ENCODE assay signal across 27 cellular contexts in the genomic region with DNA sequence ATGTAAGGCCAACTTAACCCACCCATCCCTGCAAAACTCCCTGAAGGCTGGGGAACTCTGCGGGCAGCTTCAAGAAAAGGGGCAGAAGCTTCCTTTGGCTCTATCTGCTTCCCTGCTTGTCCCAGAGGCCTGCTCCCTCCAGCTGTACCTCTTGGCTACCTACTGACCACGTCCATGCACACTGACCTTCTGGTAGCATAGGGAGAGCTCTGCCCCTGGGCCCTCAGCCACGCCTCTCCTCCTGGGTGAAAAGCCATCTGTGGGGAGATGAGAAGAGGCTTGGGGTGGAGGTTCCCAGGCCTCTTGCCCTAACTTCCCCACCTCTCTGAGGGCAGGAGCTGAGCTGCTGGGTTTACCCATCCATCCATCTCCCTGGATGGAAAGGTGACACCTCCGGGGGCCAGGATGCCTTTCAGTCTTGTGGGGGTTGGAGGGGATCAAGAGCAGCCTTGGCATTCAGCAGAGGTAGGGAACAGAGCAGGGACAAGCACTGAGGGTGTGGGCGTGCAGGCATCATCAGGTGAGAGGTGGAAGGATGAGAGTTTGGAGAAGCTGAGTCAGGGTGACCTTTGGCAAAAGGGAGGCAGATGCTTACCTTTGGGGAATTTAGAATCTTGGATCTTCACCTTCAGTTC. TPM values are rescaled to one million over a fixed set of nuclear protein-coding genes. Genes with fewer than 3 reads are reported as not detected.
DNase-seq lines count a peak whose midpoint lies in the region; ATAC-seq and TF ChIP-seq lines count a peak whose summit lies in the region.
"Had no signal": no experiment of that assay in that cellular context is flagged by ENCODE, and none has a peak within 500 bp of the region (broad histone marks: within the 10 kb centered on the region; RNA-seq: fewer than 3 reads in every experiment).

No MANE protein-coding gene starts in this region.

- 76 to 83% methylated on average over 5 of the region's 5 CpGs for WGBS in lower leg skin, 2 donors
- 76 to 85% methylated on average over 5 of the region's 5 CpGs for WGBS in sigmoid colon, 2 donors

- H3K4me3 Mint-ChIP-seq in activated CD8-positive, alpha-beta T cell treated with anti-CD3 and anti-CD28 coated beads, Interleukin-2, amount 10 ng/mL, durations not matched to agents 7 days and 5 days, result no peak overlapping the region
- H3K4me3 Mint-ChIP-seq in activated CD8-positive, alpha-beta T cell treated with anti-CD3 and anti-CD28 coated beads for 36 hours, result no peak overlapping the region
- no peak overlapping the region for H3K4me3 Mint-ChIP-seq in nephron progenitor cell
- H3K4me3 Mint-ChIP-seq: GM23338 had no signal

- intact Hi-C loops in activated CD8-positive, alpha-beta T cell treated with anti-CD3 and anti-CD28 coated beads for 36 hours (cut with micrococcal nuclease), result no loop called here
- intact Hi-C loops in lower leg skin (cut with DNase I; ENCODE audit: low total_unique reads), result no loop called here
- intact Hi-C loops in sigmoid colon (cut with DNase I), result no loop called here

- H3K27ac Mint-ChIP-seq in activated CD8-positive, alpha-beta T cell treated with anti-CD3 and anti-CD28 coated beads, Interleukin-2, amount 10 ng/mL, durations not matched to agents 7 days and 5 days, result peak overlapping the region; percentile 10
- no peak overlapping the region for H3K27ac Mint-ChIP-seq in activated CD8-positive, alpha-beta T cell treated with anti-CD3 and anti-CD28 coated beads for 36 hours
- H3K27ac Mint-ChIP-seq in nephron progenitor cell, result no peak overlapping the region
- H3K27ac Mint-ChIP-seq: GM23338, H9 had no signal

- peaks cover 3% of the 10 kb centered on the region for H3K4me1 Mint-ChIP-seq in activated CD8-positive, alpha-beta T cell treated with anti-CD3 and anti-CD28 coated beads, Interleukin-2, amount 10 ng/mL, durations not matched to agents 7 days and 5 days (ENCODE audit: low read depth)
- no peaks in the 10 kb centered on the region for H3K4me1 Mint-ChIP-seq in activated CD8-positive, alpha-beta T cell treated with anti-CD3 and anti-CD28 coated beads for 36 hours (ENCODE audit: low read depth)
- H3K4me1 Mint-ChIP-seq in nephron progenitor cell, result peaks cover 5% of the 10 kb centered on the region

- peaks cover 47% of the 10 kb centered on the region for H3K36me3 Mint-ChIP-seq in activated CD8-positive, alpha-beta T cell treated with anti-CD3 and anti-CD28 coated beads, Interleukin-2, amount 10 ng/mL, durations not matched to agents 7 days and 5 days (ENCODE audit: low read depth)
- H3K36me3 Mint-ChIP-seq in activated CD8-positive, alpha-beta T cell treated with anti-CD3 and anti-CD28 coated beads for 36 hours (ENCODE audit: low read depth), result no peaks in the 10 kb centered on the region
- H3K36me3 Mint-ChIP-seq in nephron progenitor cell (ENCODE audit: low read depth), result no peaks in the 10 kb centered on the region

- in situ Hi-C loops in KBM-7 (cut with MboI; ENCODE audit: low pct_unique_long_range_greater_than_20kb, low sequenced_read_pairs), result no loop called here

- TF ChIP-seq EP300 in sigmoid colon (IDR thresholded peaks at IDR 0.05), result no peak

- H3K9me3 Mint-ChIP-seq in activated CD8-positive, alpha-beta T cell treated with anti-CD3 and anti-CD28 coated beads, Interleukin-2, amount 10 ng/mL, durations not matched to agents 7 days and 5 days (ENCODE audit: insufficient read depth), result peaks cover 10% of the 10 kb centered on the region
- H3K9me3 Mint-ChIP-seq in activated CD8-positive, alpha-beta T cell treated with anti-CD3 and anti-CD28 coated beads for 36 hours, result no peaks in the 10 kb centered on the region
- H3K9me3 Mint-ChIP-seq in nephron progenitor cell, result peaks cover 19% of the 10 kb centered on the region

- H3K27me3 ChIP-seq in sigmoid colon, result peaks cover 0 to 8% (median 0%) of the 10 kb centered on the region in 3 donors

- H3K27ac ChIP-seq in sigmoid colon, result no peak overlapping the region

- ATAC-seq in activated CD8-positive, alpha-beta T cell treated with anti-CD3 and anti-CD28 coated beads, Interleukin-2, amount 10 ng/mL, durations not matched to agents 7 days and 5 days, result no peak
- ATAC-seq in activated CD8-positive, alpha-beta T cell treated with anti-CD3 and anti-CD28 coated beads for 36 hours, result no peak
- ATAC-seq: GM23338 had no signal

- H3K9me3 ChIP-seq in sigmoid colon, result peaks cover 0 to 3% (median 1%) of the 10 kb centered on the region in 4 donors

- TF ChIP-seq POLR2A in lower leg skin (IDR thresholded peaks at IDR 0.05), result no peak
- TF ChIP-seq POLR2A in sigmoid colon (IDR thresholded peaks at IDR 0.05), result no peak

- H3K4me1 ChIP-seq in sigmoid colon, result no peaks in the 10 kb centered on the region

- H3K36me3 ChIP-seq in sigmoid colon, result no peaks in the 10 kb centered on the region

- no peak for DNase-seq in activated CD8-positive, alpha-beta T cell treated with anti-CD3 and anti-CD28 coated beads, Interleukin-2, amount 10 ng/mL, durations not matched to agents 7 days and 5 days
- no peak for DNase-seq in activated CD8-positive, alpha-beta T cell treated with anti-CD3 and anti-CD28 coated beads for 36 hours
- DNase-seq in activated CD8-positive, alpha-beta memory T cell treated with anti-CD3 and anti-CD28 coated beads, Interleukin-2, amount 50 U/mL, for 48 hours, result peak; percentile 17
- peak; percentile 4 to 54 for DNase-seq in lower leg skin (ENCODE audit: low spot score in 2 of 2)
- DNase-seq in ureter (ENCODE audit: low spot score), result peak; percentile 23
- no peak for DNase-seq in KBM-7
- DNase-seq in sigmoid colon, result no peak
- no peak for DNase-seq in nephron progenitor cell
- DNase-seq: 8988T, Calu3, DMS79 treated with DMSO at 0.1 percent for 48 hours, H9, Karpas-422, NCI-H1092 treated with DMSO at 0.1 percent for 48 hours, NCI-H1436, NCI-H187, NCI-H2081 treated with DMSO at 0.1 percent for 48 hours, NCI-H2171, NCI-H226, NCI-H510A, NCI-H69, RPMI8226, SHP77 had no signal

- H3K27me3 Mint-ChIP-seq in activated CD8-positive, alpha-beta T cell treated with anti-CD3 and anti-CD28 coated beads, Interleukin-2, amount 10 ng/mL, durations not matched to agents 7 days and 5 days (ENCODE audit: low read depth), result no peaks in the 10 kb centered on the region
- H3K27me3 Mint-ChIP-seq in activated CD8-positive, alpha-beta T cell treated with anti-CD3 and anti-CD28 coated beads for 36 hours, result no peaks in the 10 kb centered on the region
- peaks cover 49% of the 10 kb centered on the region for H3K27me3 Mint-ChIP-seq in nephron progenitor cell (ENCODE audit: low read depth, poor library complexity)

- no peak overlapping the region for H3K4me3 ChIP-seq in lower leg skin (ENCODE audit: low read depth, poor library complexity, severe bottlenecking)
- no peak overlapping the region for H3K4me3 ChIP-seq in sigmoid colon
- H3K4me3 ChIP-seq: GM23338 had no signal

- POLR2A ChIA-PET in activated CD8-positive, alpha-beta T cell treated with anti-CD3 and anti-CD28 coated beads, Interleukin-2, amount 10 ng/mL, durations not matched to agents 7 days and 5 days (lab: Charles Lee), result no interaction called here
- POLR2A ChIA-PET in activated CD8-positive, alpha-beta T cell treated with anti-CD3 and anti-CD28 coated beads for 36 hours (lab: Charles Lee), result no interaction called here

- TF ChIP-seq CTCF in activated CD8-positive, alpha-beta T cell treated with anti-CD3 and anti-CD28 coated beads for 36 hours (IDR thresholded peaks at IDR 0.05), result no peak
- no peak for TF ChIP-seq CTCF in lower leg skin (IDR thresholded peaks at IDR 0.05)
- TF ChIP-seq CTCF in sigmoid colon (IDR thresholded peaks at IDR 0.05), result no peak
- TF ChIP-seq CTCF in nephron progenitor cell (IDR thresholded peaks at IDR 0.05), result no peak

- CTCF ChIA-PET in activated CD8-positive, alpha-beta T cell treated with anti-CD3 and anti-CD28 coated beads, Interleukin-2, amount 10 ng/mL, durations not matched to agents 7 days and 5 days (lab: Charles Lee), result interaction anchor here (1.1 kb wide), 1 partner anchor 37 kb away, joined by 3 read pairs; no protein-coding TSS in a partner anchor
- CTCF ChIA-PET in activated CD8-positive, alpha-beta T cell treated with anti-CD3 and anti-CD28 coated beads for 36 hours (lab: Charles Lee), result interaction anchor here (1.2 kb wide), 1 partner anchor 10 kb away, joined by 4 read pairs; no protein-coding TSS in a partner anchor

RNA-seq across cellular contexts. Expression of a gene that starts 23.4 kb away (rescaled TPM):
- 1 to 10 TPM; 1.4 to 1.5 TPM for total RNA-seq in activated CD8-positive, alpha-beta T cell treated with anti-CD3 and anti-CD28 coated beads, Interleukin-2, amount 10 ng/mL, durations not matched to agents 7 days and 5 days
- under 1 TPM; 0.20 to 0.22 TPM for total RNA-seq in activated CD8-positive, alpha-beta T cell treated with anti-CD3 and anti-CD28 coated beads for 36 hours
- total RNA-seq in lower leg skin (under 1 TPM in 2 of 4 donors, not detected in 2; 0.19 to 0.23 TPM), ureter (4.1 TPM), sigmoid colon (not detected)
- polyA plus RNA-seq in sigmoid colon, result 1 to 10 TPM in 2 of 3 donors, under 1 TPM in 1; 0.69 to 4.9 (median 1.2) TPM
- total RNA-seq: HT-29, SK-MEL-5 had no signal
- polyA plus RNA-seq: BJ had no signal

RNA-seq across cellular contexts. Expression of a gene that starts 45.0 kb away (rescaled TPM):
- total RNA-seq in activated CD8-positive, alpha-beta T cell treated with anti-CD3 and anti-CD28 coated beads, Interleukin-2, amount 10 ng/mL, durations not matched to agents 7 days and 5 days, result 10 to 100 TPM; 18.3 to 20.7 TPM
- total RNA-seq in activated CD8-positive, alpha-beta T cell treated with anti-CD3 and anti-CD28 coated beads for 36 hours, result 1 to 10 TPM; 3.8 to 3.9 TPM
- total RNA-seq in lower leg skin (1 to 10 TPM in 2 of 4 donors, under 1 TPM in 2; 0.52 to 2.5 (median 1.1) TPM), ureter (1.7 TPM), sigmoid colon (1 to 10 TPM in 1 of 4 donors, under 1 TPM in 1, not detected in 2; 0.54 to 1.1 TPM)
- 1 to 10 TPM in 1 of 3 donors, under 1 TPM in 2; 0.69 to 1.2 (median 0.77) TPM for polyA plus RNA-seq in sigmoid colon
- total RNA-seq: Calu3, H9, HT-29 had no signal
- polyA plus RNA-seq: BJ had no signal

Comparison
In these comparisons a context has a peak if more than half of its experiments do, and no peak if none do; other contexts are left out.
1. DNase-seq: peak in activated CD8-positive, alpha-beta memory T cell treated with anti-CD3 and anti-CD28 coated beads, Interleukin-2, amount 50 U/mL, for 48 hours (single experiment), lower leg skin (2 of 2) and ureter (single experiment); none in activated CD8-positive, alpha-beta T cell treated with anti-CD3 and anti-CD28 coated beads, Interleukin-2, amount 10 ng/mL, durations not matched to agents 7 days and 5 days (single experiment), activated CD8-positive, alpha-beta T cell treated with anti-CD3 and anti-CD28 coated beads for 36 hours (single experiment), KBM-7 (single experiment), sigmoid colon (single experiment) and nephron progenitor cell (single experiment).